5 cellular contexts compared by ENCODE assay signal in the genomic region with DNA sequence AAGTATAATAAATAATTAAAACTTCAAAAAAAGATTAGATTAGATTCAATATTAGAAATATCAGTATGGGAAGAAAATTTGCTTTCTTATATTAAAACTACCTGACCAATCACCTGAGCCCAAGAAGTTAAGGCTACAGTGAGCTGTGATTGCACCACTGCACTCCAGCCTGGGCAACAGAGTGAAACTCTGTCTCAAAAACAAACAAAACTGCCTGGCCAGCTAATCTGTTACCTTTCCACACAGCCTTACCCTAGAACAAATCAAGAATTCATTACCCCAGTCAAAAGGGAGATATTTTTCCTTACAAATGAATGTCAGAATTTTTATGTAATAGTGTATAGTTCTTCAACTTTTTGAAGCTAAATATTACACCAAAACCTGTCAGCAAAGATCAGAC.
"Had no signal": no experiment of that assay in that cellular context is flagged by ENCODE, and none has a peak within 500 bp of the region (broad histone marks: within the 10 kb centered on the region; RNA-seq: fewer than 3 reads in every experiment).

No MANE protein-coding gene starts in this region.

- DNase-seq: H9, HCEC 1CT, KBM-7 had no signal

- ATAC-seq: GM23338 had no signal

- H3K4me1 Mint-ChIP-seq: GM23338, H9 had no signal

- H3K27ac Mint-ChIP-seq: GM23338, H9, IgD-negative memory B cell had no signal

- H3K4me3 Mint-ChIP-seq: GM23338, H9 had no signal

- H3K4me3 ChIP-seq: GM23338 had no signal
